ENCODE assay signal across 8 cellular contexts in the genomic region with DNA sequence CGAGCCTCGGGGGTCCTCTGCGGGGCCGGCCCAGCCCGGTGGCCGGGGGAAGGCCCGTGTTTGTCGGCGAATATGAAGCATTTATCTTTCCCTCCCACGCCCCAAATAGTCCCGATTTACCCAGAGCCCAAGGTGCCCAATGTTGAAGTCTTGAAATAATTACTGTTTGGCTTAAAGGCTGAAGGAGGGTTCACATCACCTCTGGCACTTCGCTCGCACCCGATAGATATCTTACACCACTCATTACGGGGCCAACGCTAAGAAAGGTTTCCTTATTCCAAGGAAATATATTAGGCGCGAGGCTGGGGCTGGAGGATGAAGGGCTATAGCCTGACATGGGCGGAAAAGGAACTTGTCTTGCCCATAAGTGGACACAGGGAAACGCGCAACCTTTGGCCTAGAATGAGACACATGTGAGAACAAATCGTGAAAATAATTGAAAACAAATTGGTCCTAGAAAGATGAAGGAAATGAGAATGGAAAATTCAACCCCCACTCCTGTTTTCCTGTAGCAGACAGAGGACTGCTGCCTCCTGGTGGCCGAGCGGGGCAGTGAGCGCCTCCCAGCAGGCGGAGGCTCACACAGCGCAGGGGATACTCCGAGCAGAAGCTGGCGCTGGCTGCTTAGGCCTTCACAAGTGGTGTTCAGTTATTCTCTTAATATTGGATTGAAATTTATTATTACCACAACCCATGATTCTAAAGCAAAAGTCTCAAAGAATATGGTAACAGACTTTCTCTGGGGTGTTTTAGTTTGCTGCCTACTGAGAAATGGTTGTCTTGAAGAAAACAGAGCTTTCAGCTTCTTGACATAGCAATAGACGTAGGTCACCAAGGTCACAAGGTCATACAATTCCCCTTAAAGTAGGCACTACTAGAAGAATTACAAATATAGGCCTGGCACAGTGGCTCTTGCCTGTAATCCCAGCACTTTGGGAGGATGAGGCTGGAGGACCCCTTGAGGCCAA. TPM values are rescaled to one million over a fixed set of nuclear protein-coding genes. Genes with fewer than 3 reads are reported as not detected.
A peak's percentile ranks its signal among the peaks of the same experiment; 100 is the strongest.
DNase-seq lines count a peak whose midpoint lies in the region; ATAC-seq, FAIRE-seq and TF ChIP-seq lines count a peak whose summit lies in the region.

No MANE protein-coding gene starts in this region.

- FAIRE-seq in bronchial epithelial cell (lab: Jason Lieb, UNC), result no peak

- H3K27me3 Mint-ChIP-seq in WTC11 (ENCODE audit: low read depth), result peaks cover 43% of the 10 kb centered on the region

- POLR2A ChIA-PET in HEK293T (lab: Yijun Ruan, JAX) (interaction anchor here (0.8 to 1.2 kb wide), 3 partner anchors 37 to 66 kb away, joined by 3 to 4 read pairs (median 4); a partner anchor contains a TSS), WTC11 (lab: Charles Lee) (interaction anchor here (0.6 to 0.9 kb wide), 2 partner anchors 29 to 50 kb away, joined by 3 to 4 read pairs; a partner anchor contains a TSS)

- CTCF ChIA-PET in HEK293T (lab: Yijun Ruan, JAX) (interaction anchor here (0.6 to 1.7 kb wide), 13 partner anchors 9 to 993 kb away, joined by 3 to 8 read pairs (median 4); a partner anchor contains a TSS), WTC11 (lab: Charles Lee) (interaction anchor here (0.5 to 4.3 kb wide), 95 partner anchors 9 to 902 kb away, joined by 3 to 122 read pairs (median 5); a partner anchor contains a TSS)

- no peaks in the 10 kb centered on the region for H3K9me3 Mint-ChIP-seq in WTC11

- no peaks in the 10 kb centered on the region for H3K9me3 ChIP-seq in iPS-20b (ENCODE audit: insufficient read depth, low read depth, low read length)
- H3K9me3 ChIP-seq in skeletal muscle tissue (ENCODE audit: control insufficient read depth in 3 of 3, low read length in 3 of 3), result no peaks in the 10 kb centered on the region

- H3K4me3 ChIP-seq in bronchial epithelial cell (ENCODE audit: low read depth, low read length) (peak overlapping the region; percentile 63), iPS-20b (ENCODE audit: low read length) (peak overlapping the region; percentile 59), skeletal muscle tissue (ENCODE audit: low read length in 3 of 3) (peak overlapping the region; percentile 56 to 83 (median 81))

- no peaks in the 10 kb centered on the region for H3K36me3 Mint-ChIP-seq in WTC11

- H3K9ac ChIP-seq in iPS-20b (ENCODE audit: low read depth, low read length) (no peak overlapping the region), skeletal muscle tissue (ENCODE audit: low read depth in 1 of 3, low read length in 3 of 3) (peak overlapping the region; percentile 59 to 72 (median 67))

- H3K27ac ChIP-seq in iPS-20b (ENCODE audit: low read length) (no peak overlapping the region), skeletal muscle tissue (ENCODE audit: low read depth, low read length) (peak overlapping the region; percentile 54)

- H3K27ac Mint-ChIP-seq in WTC11, result no peak overlapping the region

- peak; percentile 83 for TF ChIP-seq CTCF in WTC11 (IDR thresholded peaks at IDR 0.05)
- peak; percentile 97 for TF ChIP-seq CTCF in bronchial epithelial cell (IDR thresholded peaks at IDR 0.05; ENCODE audit: insufficient read depth, low read length, severe bottlenecking)

- peaks cover 7% of the 10 kb centered on the region for H3K4me1 Mint-ChIP-seq in WTC11

- ATAC-seq in WTC11 (peak; percentile 61), HG02571 (IDR thresholded peaks at IDR 0.05; ENCODE audit: unreplicated experiment) (no peak)

- peak overlapping the region; percentile 63 for H3K4me3 Mint-ChIP-seq in WTC11

- peak; percentile 82 for DNase-seq in DMS53 (lab: John Stamatoyannopoulos, UW)
- peak; percentile 88 for DNase-seq in HEK293T (ENCODE audit: extremely low spot score)
- DNase-seq in NCI-H2107 (lab: John Stamatoyannopoulos, UW), result peak; percentile 52
- peak; percentile 88 for DNase-seq in WTC11 (ENCODE audit: low spot score)
- peak; percentile 70 for DNase-seq in bronchial epithelial cell (ENCODE audit: low read depth)

- H3K4me1 ChIP-seq in iPS-20b (ENCODE audit: insufficient read depth, low read length), result no peaks in the 10 kb centered on the region; the same call in 1 of the 2 replicates
- peaks cover 3 to 9% (median 6%) of the 10 kb centered on the region in 3 donors for H3K4me1 ChIP-seq in skeletal muscle tissue (ENCODE audit: control insufficient read depth in 3 of 3, insufficient read depth in 3 of 3, low read length in 3 of 3)

- no peaks in the 10 kb centered on the region for H3K36me3 ChIP-seq in bronchial epithelial cell (ENCODE audit: control insufficient read depth, insufficient read depth, low read length)
- no peaks in the 10 kb centered on the region for H3K36me3 ChIP-seq in iPS-20b (ENCODE audit: insufficient read depth, low read depth, low read length)
- no peaks in the 10 kb centered on the region for H3K36me3 ChIP-seq in skeletal muscle tissue (ENCODE audit: control insufficient read depth in 3 of 3, insufficient read depth in 3 of 3, low read length in 3 of 3)

- H3K27me3 ChIP-seq in bronchial epithelial cell (ENCODE audit: control insufficient read depth, insufficient read depth, low read length), result no peaks in the 10 kb centered on the region
- H3K27me3 ChIP-seq in iPS-20b (ENCODE audit: insufficient read depth, low read length), result peaks cover 39% of the 10 kb centered on the region
- no peaks in the 10 kb centered on the region for H3K27me3 ChIP-seq in skeletal muscle tissue (ENCODE audit: control insufficient read depth in 3 of 3, insufficient read depth in 3 of 3, low read length in 3 of 3)

TF ChIP-seq in HEK293T, 16 proteins besides CTCF, POLR2A, EP300 and RAD21:
- TF ChIP-seq FOXK2 (IDR thresholded peaks at IDR 0.05), result no peak
- TF ChIP-seq ELF4 (IDR thresholded peaks at IDR 0.05), result no peak
- no peak for TF ChIP-seq FOXA1 (IDR thresholded peaks at IDR 0.05)
- no peak for TF ChIP-seq FOXM1 (IDR thresholded peaks at IDR 0.05; ENCODE audit: borderline replicate concordance)
- no peak for TF ChIP-seq TARDBP (IDR thresholded peaks at IDR 0.05)
- no peak for TF ChIP-seq BHLHE40 (IDR thresholded peaks at IDR 0.05; ENCODE audit: borderline replicate concordance)
- no peak for TF ChIP-seq L3MBTL2 (conservative IDR thresholded peaks at IDR 0.05)
- TF ChIP-seq SP1 (IDR thresholded peaks at IDR 0.05), result no peak
- no peak for TF ChIP-seq LEF1 (IDR thresholded peaks at IDR 0.05; ENCODE audit: borderline replicate concordance)
- TF ChIP-seq NFRKB (IDR thresholded peaks at IDR 0.05), result no peak
- TF ChIP-seq CTBP1 (IDR thresholded peaks at IDR 0.05; ENCODE audit: borderline replicate concordance), result no peak

TF ChIP-seq in WTC11, 78 proteins besides CTCF, POLR2A, EP300 and RAD21:
- TF ChIP-seq ZNF219 (CRISPR knock-in tag; IDR thresholded peaks at IDR 0.05; ENCODE audit: borderline replicate concordance) (no peak), ZNF232 (CRISPR knock-in tag; IDR thresholded peaks at IDR 0.05) (0 out of 2 replicates have a peak, but pooled peaks have one; percentile 40), ZNF121 (CRISPR knock-in tag; IDR thresholded peaks at IDR 0.05) (no peak)
- TF ChIP-seq, protein P1, sequence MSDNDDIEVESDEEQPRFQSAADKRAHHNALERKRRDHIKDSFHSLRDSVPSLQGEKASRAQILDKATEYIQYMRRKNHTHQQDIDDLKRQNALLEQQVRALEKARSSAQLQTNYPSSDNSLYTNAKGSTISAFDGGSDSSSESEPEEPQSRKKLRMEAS (CRISPR knock-in tag; IDR thresholded peaks at IDR 0.05), result no peak

RNA-seq across cellular contexts. Expression of a gene that starts 7.9 kb away (rescaled TPM):
- total RNA-seq in WTC11 (2021), result 0.37 TPM in 1 of 3 replicates, not detected in the others
- not detected in 2 replicates for total RNA-seq in bronchial epithelial cell
- total RNA-seq in skeletal muscle tissue, result 15.7 TPM

RNA-seq across cellular contexts. Expression of a gene that starts 11.0 kb away (rescaled TPM):
- total RNA-seq in WTC11 (2021), result not detected in 3 replicates
- total RNA-seq in bronchial epithelial cell, result not detected in 2 replicates
- total RNA-seq in skeletal muscle tissue, result not detected

RNA-seq across cellular contexts. Expression of a gene that starts 39.6 kb away (rescaled TPM):
- total RNA-seq in WTC11 (2021) (0.68 to 1.0 TPM (median 0.89 TPM) in 3 replicates), bronchial epithelial cell (0.26 TPM in 1 of 2 replicates, not detected in the other), skeletal muscle tissue (not detected)

RNA-seq across cellular contexts. Expression of a gene that starts 50.1 kb away (rescaled TPM):
- total RNA-seq in WTC11 (2021) (7.2 to 8.6 TPM (median 7.6 TPM) in 3 replicates), bronchial epithelial cell (0.79 and 1.0 TPM in 2 replicates), skeletal muscle tissue (75.7 TPM)

RNA-seq across cellular contexts. Expression of a gene that starts 55.6 kb away (rescaled TPM):
- total RNA-seq in WTC11 (2021), result 35.9 to 39.7 TPM (median 37.6 TPM) in 3 replicates
- total RNA-seq in bronchial epithelial cell, result 11.3 and 13.6 TPM in 2 replicates
- 23.0 TPM for total RNA-seq in skeletal muscle tissue

Comparison
In these comparisons a context has a peak if more than half of its experiments do, and no peak if none do; other contexts are left out.
1. RNA of a gene that starts 7.9 kb away (total RNA-seq): 15.7 TPM in skeletal muscle tissue (single experiment); 0.37 TPM in WTC11 and not detected in bronchial epithelial cell; every median in the first group is over 10 times any median in the second.
2. Peak in every context shown above with its lines, with median percentiles within 50 percentile points of each other: DNase-seq and H3K4me3 ChIP-seq.